38 cellular contexts compared by ENCODE assay signal in the genomic region with DNA sequence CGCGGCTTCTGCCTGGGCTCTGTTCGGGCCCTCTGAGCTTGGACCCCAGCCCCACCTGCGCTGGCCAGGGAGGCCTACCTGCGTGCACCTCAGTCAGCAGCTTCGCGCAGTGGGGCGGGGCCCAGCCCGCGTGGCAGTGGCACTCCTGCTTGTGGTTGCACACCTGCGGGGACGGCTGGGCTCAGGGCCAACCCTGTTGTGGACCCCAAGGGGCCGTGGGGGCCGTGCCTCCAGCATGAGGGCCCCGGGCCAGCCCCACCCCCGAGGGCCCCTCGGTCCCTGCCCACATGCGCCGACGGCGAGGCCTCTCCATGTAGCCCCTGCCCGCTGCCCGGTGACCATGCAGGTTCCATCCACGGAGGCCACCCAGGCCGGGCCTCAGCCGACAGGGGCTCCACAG. TPM values are rescaled to one million over a fixed set of nuclear protein-coding genes. Genes with fewer than 3 reads are reported as not detected.
"Had no signal": no experiment of that assay in that cellular context is flagged by ENCODE, and none has a peak within 500 bp of the region (broad histone marks: within the 10 kb centered on the region; RNA-seq: fewer than 3 reads in every experiment).

No MANE protein-coding gene starts in this region.

- H3K36me3 ChIP-seq: adrenal gland, brain microvascular endothelial cell, breast epithelium had no signal

- DNase-seq: activated B cell treated with CpG ODN at 0.5 μM for 24 hours; activated CD4-positive, alpha-beta memory T cell treated with anti-CD3 and anti-CD28 coated beads for 36 hours; activated CD4-positive, alpha-beta T cell treated with anti-CD3 and anti-CD28 coated beads for 4 hours; activated CD4-positive, alpha-beta T cell treated with anti-CD3 and anti-CD28 coated beads, Interleukin-2, amount 10 ng/mL, durations not matched to agents 24 days and 14 days; activated CD4-positive, alpha-beta T cell treated with anti-CD3 and anti-CD28 coated beads, Interleukin-2, amount 50 U/mL, for 1 hour; activated CD4-positive, alpha-beta T cell treated with anti-CD3 and anti-CD28 coated beads, Interleukin-2, amount 50 U/mL, for 4 hours; activated CD4-positive, CD25-positive, alpha-beta regulatory T cell treated with anti-CD3 and anti-CD28 coated beads, Interleukin-2, amount 50 U/mL, for 72 hours; activated CD8-positive, alpha-beta memory T cell treated with anti-CD3 and anti-CD28 coated beads, Interleukin-2, amount 50 U/mL, for 4 hours; activated CD8-positive, alpha-beta T cell treated with anti-CD3 and anti-CD28 coated beads for 36 hours; activated effector memory CD4-positive, alpha-beta T cell treated with anti-CD3 and anti-CD28 coated beads, Interleukin-2, amount 50 U/mL, for 16 hours; activated gamma-delta T cell treated with Interleukin-2 at 50 U/mL for 16 hours; activated naive CD4-positive, alpha-beta T cell; activated naive CD4-positive, alpha-beta T cell treated with anti-CD3 and anti-CD28 coated beads for 36 hours; activated naive CD4-positive, alpha-beta T cell treated with anti-CD3 and anti-CD28 coated beads, Interleukin-2, amount 50 U/mL, for 16 hours; activated naive CD8-positive, alpha-beta T cell treated with anti-CD3 and anti-CD28 coated beads for 36 hours; activated T-cell treated with anti-CD3 and anti-CD28 coated beads for 4 hours; activated T-cell treated with anti-CD3 and anti-CD28 coated beads, Interleukin-2, amount 50 U/mL, for 1 hour; activated T-cell treated with anti-CD3 and anti-CD28 coated beads, Interleukin-2, amount 50 U/mL, for 4 hours; activated T-cell treated with anti-CD3 and anti-CD28 coated beads, Interleukin-2, amount 50 U/mL, for 72 hours; adrenal gland; amniotic stem cell; aorta; body of pancreas; brain microvascular endothelial cell; central memory CD4-positive, alpha-beta T cell; T-helper 1 cell; T-helper 2 cell; T-helper 9 cell had no signal

- H3K4me1 ChIP-seq: adrenal gland, body of pancreas, breast epithelium had no signal

- FAIRE-seq: astrocyte, TTC549 had no signal

- H3K27ac ChIP-seq: adrenal gland, body of pancreas, brain microvascular endothelial cell, breast epithelium, VCaP had no signal

- H3K27me3 ChIP-seq: adrenal gland, body of pancreas, brain microvascular endothelial cell, breast epithelium had no signal

- H3K4me3 ChIP-seq: adrenal gland, body of pancreas, breast epithelium had no signal

- H3K9me3 ChIP-seq: adrenal gland, body of pancreas, breast epithelium had no signal

RNA-seq across cellular contexts. Expression of a gene that starts 31.7 kb away (rescaled TPM):
- total RNA-seq: activated CD4-positive, alpha-beta T cell treated with anti-CD3 and anti-CD28 coated beads, Interleukin-2, amount 10 ng/mL, durations not matched to agents 24 days and 14 days; activated CD8-positive, alpha-beta memory T cell treated with anti-CD3 and anti-CD28 coated beads for 36 hours; activated naive CD4-positive, alpha-beta T cell treated with anti-CD3 and anti-CD28 coated beads for 36 hours; activated naive CD4-positive, alpha-beta T cell treated with anti-CD3 and anti-CD28 coated beads, Interleukin-2, amount 50 U/mL, for 72 hours; activated naive CD8-positive, alpha-beta T cell treated with anti-CD3 and anti-CD28 coated beads for 36 hours; activated T-cell treated with anti-CD3 and anti-CD28 coated beads, Interleukin-2, amount 50 U/mL, for 4 hours; activated T-helper 1 cell treated with anti-CD3 and anti-CD28 coated beads, Interleukin-12 subunit alpha, Interleukin-12 subunit beta, Interleukin-2, Interleukin-4 antibody, amounts not matched to agents 30 ng/mL and 10 ng/mL and 1 ng/mL, durations not matched to agents 14 hours and 24 hours and 36 hours had no signal

RNA-seq across cellular contexts. Expression of a gene that starts 39.4 kb away (rescaled TPM):
- total RNA-seq: activated B cell treated with CpG ODN at 0.5 μM for 24 hours; activated CD4-positive, alpha-beta memory T cell treated with anti-CD3 and anti-CD28 coated beads for 36 hours; activated CD8-positive, alpha-beta memory T cell treated with anti-CD3 and anti-CD28 coated beads for 36 hours; activated CD8-positive, alpha-beta T cell treated with anti-CD3 and anti-CD28 coated beads for 36 hours; activated naive CD4-positive, alpha-beta T cell treated with anti-CD3 and anti-CD28 coated beads for 36 hours; activated naive CD4-positive, alpha-beta T cell treated with anti-CD3 and anti-CD28 coated beads, Interleukin-2, amount 50 U/mL, for 72 hours; activated naive CD8-positive, alpha-beta T cell treated with anti-CD3 and anti-CD28 coated beads for 36 hours; activated T-helper 1 cell treated with anti-CD3 and anti-CD28 coated beads, Interleukin-12 subunit alpha, Interleukin-12 subunit beta, Interleukin-2, Interleukin-4 antibody, amounts not matched to agents 30 ng/mL and 10 ng/mL and 1 ng/mL, durations not matched to agents 14 hours and 24 hours and 36 hours; activated T-helper 17 cell treated with anti-CD3 and anti-CD28 coated beads, Interleukin-2, amount 50 U/mL, for 72 hours; aorta; body of pancreas; breast epithelium; cardiac septum; cerebellum had no signal
- polyA plus RNA-seq: aorta had no signal
